Comparison of ENCODE assay signal across 1 cellular context in the genomic region with DNA sequence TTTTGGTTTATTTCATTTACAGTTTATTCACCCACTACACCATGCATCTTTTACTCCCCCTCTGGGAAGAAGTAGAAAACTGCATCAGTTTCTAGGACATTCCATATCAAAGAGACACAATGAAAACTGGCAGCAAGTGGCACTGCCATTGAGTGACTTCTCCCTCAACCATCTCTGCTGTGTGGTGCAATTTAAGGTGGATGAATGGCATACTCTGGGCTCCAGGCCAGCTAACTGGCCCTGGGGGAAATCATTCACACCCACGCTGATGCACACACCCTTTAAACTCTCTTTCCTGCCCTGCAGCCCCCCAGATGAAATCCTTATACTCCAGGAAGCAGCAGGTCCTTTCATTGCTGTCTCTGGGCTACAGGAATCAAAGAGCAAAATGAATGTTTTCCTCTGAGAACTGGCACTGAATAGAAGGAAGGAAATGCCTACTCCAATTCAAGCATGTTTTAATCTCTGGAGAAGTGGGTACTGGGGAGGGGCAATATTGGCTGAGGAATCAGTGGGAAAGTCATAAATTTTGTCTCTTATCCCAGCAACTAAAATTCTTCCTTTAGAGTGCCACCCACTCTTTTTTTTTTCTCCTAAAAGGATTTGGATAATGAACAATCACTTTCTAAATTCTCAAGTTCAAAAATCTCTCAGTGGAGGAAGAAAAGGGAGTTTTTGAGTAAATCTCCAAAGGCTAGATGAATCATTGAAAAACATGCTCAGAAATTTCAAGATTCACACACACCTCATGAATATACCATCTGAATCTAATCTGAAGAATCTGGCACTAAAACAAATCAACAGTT.
A peak's percentile ranks its signal among the peaks of the same experiment; 100 is the strongest.
TF ChIP-seq lines count a peak whose summit lies in the region.

No MANE protein-coding gene starts in this region.

TF ChIP-seq in HCT116, 20 proteins besides CTCF, POLR2A, EP300 and RAD21:
- no peak for TF ChIP-seq CBX3 (IDR thresholded peaks at IDR 0.05; ENCODE audit: low read depth)
- TF ChIP-seq, protein P1, sequence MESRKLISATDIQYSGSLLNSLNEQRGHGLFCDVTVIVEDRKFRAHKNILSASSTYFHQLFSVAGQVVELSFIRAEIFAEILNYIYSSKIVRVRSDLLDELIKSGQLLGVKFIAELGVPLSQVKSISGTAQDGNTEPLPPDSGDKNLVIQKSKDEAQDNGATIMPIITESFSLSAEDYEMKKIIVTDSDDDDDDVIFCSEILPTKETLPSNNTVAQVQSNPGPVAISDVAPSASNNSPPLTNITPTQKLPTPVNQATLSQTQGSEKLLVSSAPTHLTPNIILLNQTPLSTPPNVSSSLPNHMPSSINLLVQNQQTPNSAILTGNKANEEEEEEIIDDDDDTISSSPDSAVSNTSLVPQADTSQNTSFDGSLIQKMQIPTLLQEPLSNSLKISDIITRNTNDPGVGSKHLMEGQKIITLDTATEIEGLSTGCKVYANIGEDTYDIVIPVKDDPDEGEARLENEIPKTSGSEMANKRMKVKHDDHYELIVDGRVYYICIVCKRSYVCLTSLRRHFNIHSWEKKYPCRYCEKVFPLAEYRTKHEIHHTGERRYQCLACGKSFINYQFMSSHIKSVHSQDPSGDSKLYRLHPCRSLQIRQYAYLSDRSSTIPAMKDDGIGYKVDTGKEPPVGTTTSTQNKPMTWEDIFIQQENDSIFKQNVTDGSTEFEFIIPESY (IDR thresholded peaks at IDR 0.05; ENCODE audit: extremely low read depth, insufficient replicate concordance, low read length): no peak
- TF ChIP-seq EZH2phosphoT487 (IDR thresholded peaks at IDR 0.05; ENCODE audit: borderline replicate concordance): no peak
- TF ChIP-seq SIN3A (IDR thresholded peaks at IDR 0.05; ENCODE audit: low read depth): no peak
- TF ChIP-seq, protein P2, sequence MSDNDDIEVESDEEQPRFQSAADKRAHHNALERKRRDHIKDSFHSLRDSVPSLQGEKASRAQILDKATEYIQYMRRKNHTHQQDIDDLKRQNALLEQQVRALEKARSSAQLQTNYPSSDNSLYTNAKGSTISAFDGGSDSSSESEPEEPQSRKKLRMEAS (IDR thresholded peaks at IDR 0.05): no peak
- no peak for TF ChIP-seq JUND (IDR thresholded peaks at IDR 0.05)
- no peak for TF ChIP-seq SRF (IDR thresholded peaks at IDR 0.05; ENCODE audit: low read depth)
- TF ChIP-seq POLR2AphosphoS5 (IDR thresholded peaks at IDR 0.05; ENCODE audit: low read depth, low read length): no peak
- TF ChIP-seq CEBPB (IDR thresholded peaks at IDR 0.05; ENCODE audit: low read depth): no peak
- TF ChIP-seq SP1 (IDR thresholded peaks at IDR 0.05; ENCODE audit: low read depth): 0 out of 2 replicates have a peak, but pooled peaks have one; percentile 27
- TF ChIP-seq EZH2 (IDR thresholded peaks at IDR 0.05): no peak
- TF ChIP-seq, protein P3, sequence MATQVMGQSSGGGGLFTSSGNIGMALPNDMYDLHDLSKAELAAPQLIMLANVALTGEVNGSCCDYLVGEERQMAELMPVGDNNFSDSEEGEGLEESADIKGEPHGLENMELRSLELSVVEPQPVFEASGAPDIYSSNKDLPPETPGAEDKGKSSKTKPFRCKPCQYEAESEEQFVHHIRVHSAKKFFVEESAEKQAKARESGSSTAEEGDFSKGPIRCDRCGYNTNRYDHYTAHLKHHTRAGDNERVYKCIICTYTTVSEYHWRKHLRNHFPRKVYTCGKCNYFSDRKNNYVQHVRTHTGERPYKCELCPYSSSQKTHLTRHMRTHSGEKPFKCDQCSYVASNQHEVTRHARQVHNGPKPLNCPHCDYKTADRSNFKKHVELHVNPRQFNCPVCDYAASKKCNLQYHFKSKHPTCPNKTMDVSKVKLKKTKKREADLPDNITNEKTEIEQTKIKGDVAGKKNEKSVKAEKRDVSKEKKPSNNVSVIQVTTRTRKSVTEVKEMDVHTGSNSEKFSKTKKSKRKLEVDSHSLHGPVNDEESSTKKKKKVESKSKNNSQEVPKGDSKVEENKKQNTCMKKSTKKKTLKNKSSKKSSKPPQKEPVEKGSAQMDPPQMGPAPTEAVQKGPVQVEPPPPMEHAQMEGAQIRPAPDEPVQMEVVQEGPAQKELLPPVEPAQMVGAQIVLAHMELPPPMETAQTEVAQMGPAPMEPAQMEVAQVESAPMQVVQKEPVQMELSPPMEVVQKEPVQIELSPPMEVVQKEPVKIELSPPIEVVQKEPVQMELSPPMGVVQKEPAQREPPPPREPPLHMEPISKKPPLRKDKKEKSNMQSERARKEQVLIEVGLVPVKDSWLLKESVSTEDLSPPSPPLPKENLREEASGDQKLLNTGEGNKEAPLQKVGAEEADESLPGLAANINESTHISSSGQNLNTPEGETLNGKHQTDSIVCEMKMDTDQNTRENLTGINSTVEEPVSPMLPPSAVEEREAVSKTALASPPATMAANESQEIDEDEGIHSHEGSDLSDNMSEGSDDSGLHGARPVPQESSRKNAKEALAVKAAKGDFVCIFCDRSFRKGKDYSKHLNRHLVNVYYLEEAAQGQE (IDR thresholded peaks at IDR 0.05; ENCODE audit: low read depth): no peak
- no peak for TF ChIP-seq ELF1 (IDR thresholded peaks at IDR 0.05; ENCODE audit: borderline replicate concordance, low read depth)
- TF ChIP-seq YY1 (IDR thresholded peaks at IDR 0.05; ENCODE audit: extremely low read depth, insufficient replicate concordance, low read depth, low read length): no peak
- no peak for TF ChIP-seq ZNF274 (IDR thresholded peaks at IDR 0.05; ENCODE audit: low read depth, low read length)
- no peak for TF ChIP-seq ZFX (IDR thresholded peaks at IDR 0.05)
- TF ChIP-seq FOSL1 (IDR thresholded peaks at IDR 0.05; ENCODE audit: low read depth): 0 out of 2 replicates have a peak, but pooled peaks have one; percentile 20
- TF ChIP-seq TCF7L2 (IDR thresholded peaks at IDR 0.05; ENCODE audit: borderline replicate concordance, extremely low read depth, insufficient read depth, insufficient read length): no peak
- TF ChIP-seq, protein P4, sequence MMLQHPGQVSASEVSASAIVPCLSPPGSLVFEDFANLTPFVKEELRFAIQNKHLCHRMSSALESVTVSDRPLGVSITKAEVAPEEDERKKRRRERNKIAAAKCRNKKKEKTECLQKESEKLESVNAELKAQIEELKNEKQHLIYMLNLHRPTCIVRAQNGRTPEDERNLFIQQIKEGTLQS (IDR thresholded peaks at IDR 0.05): no peak
- peak; percentile 78 for TF ChIP-seq EGR1 (IDR thresholded peaks at IDR 0.05; ENCODE audit: low read depth)
